In genomic region chr4:15003891-15004700, GRCh38 we compare ENCODE assay signal across 8 cellular contexts. TPM values are rescaled to one million over a fixed set of nuclear protein-coding genes. Genes with fewer than 3 reads are reported as not detected.
DNase-seq lines count a peak whose midpoint lies in the region; FAIRE-seq and TF ChIP-seq lines count a peak whose summit lies in the region.

No MANE protein-coding gene starts in this region.

- intact Hi-C loops in endothelial cell of umbilical vein (cut with micrococcal nuclease): loop anchor here (2.0 to 10.0 kb wide), 9 partner anchors 39 to 1522 kb away; partner anchors contain the start of genes BOD1L1, FBXL5 and RAB28

- H3K4me3 ChIP-seq in KMS-11 (IDR thresholded peaks at IDR 0.05; ENCODE audit: insufficient read depth, low read depth, low read length) (peak overlapping the region; percentile 11), endothelial cell of umbilical vein (replicated peaks in 1 of 3; ENCODE audit: insufficient read depth in 1 of 3, low read depth in 1 of 3, low read length in 3 of 3) (peak overlapping the region; percentile 54 to 93 (median 77)), muscle layer of colon (ENCODE audit: low read depth in 1 of 2, low read length in 2 of 2) (peak overlapping the region; percentile 73 to 88)

- DNase-seq in NCI-H748 (lab: John Stamatoyannopoulos, UW; ENCODE audit: unreplicated experiment) (peak; percentile 56), NCI-H748 treated with DMSO at 0.1 percent for 48 hours (lab: John Stamatoyannopoulos, UW) (no peak), endothelial cell of umbilical vein (ENCODE audit: low read depth, low spot score) (peak; percentile 30), medulla oblongata (ENCODE audit: extremely low spot score) (no peak)
- DNase-seq in activated CD8-positive, alpha-beta memory T cell treated with anti-CD3 and anti-CD28 coated beads, Interleukin-2, amount 50 U/mL, for 4 hours: peak; percentile 59
- peak; percentile 21 for DNase-seq in stimulated activated CD8-positive, alpha-beta memory T cell treated with anti-CD3 and anti-CD28 coated beads, Interleukin-7, amount 100 ng/mL, for 24 hours (ENCODE audit: low read depth)

- BruUV-seq in endothelial cell of umbilical vein (replicated peaks; lab: Mats Ljungman, UMichigan): no TSS peak

- dilution Hi-C loops in endothelial cell of umbilical vein (cut with MboI; ENCODE audit: extremely low pct_ligation_motif_present, low sequenced_read_pairs): no loop called here

- no peaks in the 10 kb centered on the region for H3K9me3 ChIP-seq in endothelial cell of umbilical vein (replicated peaks; ENCODE audit: control insufficient read depth, insufficient read depth, low read length)
- no peaks in the 10 kb centered on the region for H3K9me3 ChIP-seq in muscle layer of colon (ENCODE audit: low read length)

- TF ChIP-seq POLR2A in endothelial cell of umbilical vein (IDR thresholded peaks at IDR 0.05; ENCODE audit: low read depth, low read length): no peak

- H4K20me1 ChIP-seq in KMS-11 (ENCODE audit: insufficient read depth) (peaks cover 26% of the 10 kb centered on the region; the same call in 1 of the 2 replicates), endothelial cell of umbilical vein (replicated peaks; ENCODE audit: control insufficient read depth, extremely low read depth, insufficient read depth, low read length) (no peaks in the 10 kb centered on the region)

- H3K27ac ChIP-seq in KMS-11 (peak overlapping the region; percentile 98), endothelial cell of umbilical vein (ENCODE audit: insufficient read depth, low read depth, low read length) (peak overlapping the region; percentile 46), muscle layer of colon (ENCODE audit: low read depth, low read length) (peak overlapping the region; percentile 94)

- POLR2A ChIA-PET in endothelial cell of umbilical vein (lab: Charles Lee): no interaction called here

- H3K4me1 ChIP-seq in KMS-11 (ENCODE audit: low read depth, poor library complexity, severe bottlenecking) (peaks cover 9% of the 10 kb centered on the region), endothelial cell of umbilical vein (ENCODE audit: control insufficient read depth, extremely low read depth, insufficient read depth, low read length) (peaks cover 17% of the 10 kb centered on the region), muscle layer of colon (ENCODE audit: insufficient read depth, low read length) (peaks cover 11% of the 10 kb centered on the region)

- H3K36me3 ChIP-seq in KMS-11 (ENCODE audit: insufficient read depth) (0 out of 2 replicates have a peak, but pooled peaks cover 4% of the 10 kb centered on the region), endothelial cell of umbilical vein (ENCODE audit: control insufficient read depth in 2 of 2, extremely low read depth in 1 of 2, insufficient read depth in 2 of 2, low read length in 2 of 2) (peaks cover 0 to 4% of the 10 kb centered on the region in 2 experiments), muscle layer of colon (ENCODE audit: insufficient read depth, low read length) (no peaks in the 10 kb centered on the region)

- no peak overlapping the region for H2AFZ ChIP-seq in KMS-11 (ENCODE audit: low read depth)
- peak overlapping the region; percentile 43 for H2AFZ ChIP-seq in endothelial cell of umbilical vein (ENCODE audit: low read depth, low read length)

- H3K4me2 ChIP-seq in KMS-11: no peak overlapping the region
- peak overlapping the region; percentile 95 for H3K4me2 ChIP-seq in endothelial cell of umbilical vein (ENCODE audit: insufficient read depth, low read length)

- H3K9me1 ChIP-seq in endothelial cell of umbilical vein (replicated peaks; ENCODE audit: control insufficient read depth, extremely low read depth, insufficient read depth, low read length): no peaks in the 10 kb centered on the region

- CTCF ChIA-PET in endothelial cell of umbilical vein (lab: Charles Lee): interaction anchor here (1.8 to 2.6 kb wide), 2 partner anchors 10 to 1350 kb away, joined by 4 to 10 read pairs; no protein-coding TSS in a partner anchor

- peak overlapping the region; percentile 98 for H3K9ac ChIP-seq in KMS-11
- H3K9ac ChIP-seq in endothelial cell of umbilical vein (replicated peaks; ENCODE audit: extremely low read depth, insufficient read depth, low read length): peak overlapping the region; percentile 68
- H3K9ac ChIP-seq in muscle layer of colon (ENCODE audit: low read length): peak overlapping the region; percentile 44

- no peaks in the 10 kb centered on the region for H3K27me3 ChIP-seq in KMS-11 (ENCODE audit: insufficient read depth, low read depth)
- no peaks in the 10 kb centered on the region for H3K27me3 ChIP-seq in endothelial cell of umbilical vein (ENCODE audit: control insufficient read depth in 2 of 2, insufficient read depth in 2 of 2, low read length in 2 of 2)
- H3K27me3 ChIP-seq in muscle layer of colon (ENCODE audit: control insufficient read depth in 1 of 2, insufficient read depth in 2 of 2, low read length in 2 of 2): no peaks in the 10 kb centered on the region

- no peak for FAIRE-seq in endothelial cell of umbilical vein (lab: Jason Lieb, UNC)

- no peak for TF ChIP-seq CTCF in KMS-11 (conservative IDR thresholded peaks at IDR 0.05; ENCODE audit: low read depth, low read length)
- no peak for TF ChIP-seq CTCF in endothelial cell of umbilical vein (IDR thresholded peaks at IDR 0.05; ENCODE audit: extremely low read depth in 1 of 2, insufficient read depth in 1 of 2, low read depth in 1 of 2, low read length in 2 of 2)

- H3K79me2 ChIP-seq in KMS-11 (ENCODE audit: insufficient read depth, low read depth) (peaks cover 52% of the 10 kb centered on the region), endothelial cell of umbilical vein (ENCODE audit: control insufficient read depth, insufficient read depth, low read length) (peaks cover 42% of the 10 kb centered on the region)

TF ChIP-seq in endothelial cell of umbilical vein, 7 proteins besides CTCF, POLR2A, EP300 and RAD21:
- TF ChIP-seq POLR2AphosphoS5 (IDR thresholded peaks at IDR 0.05; ENCODE audit: insufficient read depth, low read depth, low read length): no peak
- TF ChIP-seq JUN (IDR thresholded peaks at IDR 0.05; ENCODE audit: borderline replicate concordance, insufficient read depth, insufficient read length, low read depth): no peak
- no peak for TF ChIP-seq FOS (IDR thresholded peaks at IDR 0.05; ENCODE audit: borderline replicate concordance, insufficient read depth, low read length)
- TF ChIP-seq MAX (IDR thresholded peaks at IDR 0.05; ENCODE audit: insufficient read depth, insufficient read length): no peak
- TF ChIP-seq EZH2 (IDR thresholded peaks at IDR 0.05; ENCODE audit: borderline replicate concordance, low read depth, low read length, severe bottlenecking): no peak
- no peak for TF ChIP-seq GATA2 (IDR thresholded peaks at IDR 0.05; ENCODE audit: insufficient read depth, insufficient read length, low read depth, low read length)
- TF ChIP-seq MYC (IDR thresholded peaks at IDR 0.05; ENCODE audit: low read depth, low read length): no peak

RNA-seq across cellular contexts. Expression of gene CPEB2, which starts 1.8 kb away (rescaled TPM):
- total RNA-seq in endothelial cell of umbilical vein: 11.7 and 14.8 TPM in 2 replicates
- 1.8 and 2.8 TPM in 2 replicates for polyA plus RNA-seq in endothelial cell of umbilical vein
- 2.9 and 3.2 TPM in 2 replicates for polyA plus RNA-seq in endothelial cell of umbilical vein (2011; cell fraction: cytosol; rRNA removed)
- polyA plus RNA-seq in endothelial cell of umbilical vein (2011; cell fraction: nucleus; rRNA removed): 10.3 and 10.5 TPM in 2 replicates
- polyA plus RNA-seq in endothelial cell of umbilical vein (2012): 6.8 and 7.2 TPM in 2 replicates
- polyA minus RNA-seq in endothelial cell of umbilical vein: 7.6 and 8.5 TPM in 2 replicates
- polyA minus RNA-seq in endothelial cell of umbilical vein (2011; cell fraction: cytosol; rRNA and poly(A)+ RNA removed): 3.6 TPM
- 10.7 and 12.6 TPM in 2 replicates for polyA minus RNA-seq in endothelial cell of umbilical vein (2011; cell fraction: nucleus; rRNA and poly(A)+ RNA removed)

Comparison
In these comparisons a context has a peak if more than half of its experiments do, and no peak if none do; other contexts are left out.
1. DNase-seq: peak in NCI-H748 (single experiment), activated CD8-positive, alpha-beta memory T cell treated with anti-CD3 and anti-CD28 coated beads, Interleukin-2, amount 50 U/mL, for 4 hours (single experiment), endothelial cell of umbilical vein (single experiment) and stimulated activated CD8-positive, alpha-beta memory T cell treated with anti-CD3 and anti-CD28 coated beads, Interleukin-7, amount 100 ng/mL, for 24 hours (single experiment); none in NCI-H748 treated with DMSO at 0.1 percent for 48 hours (single experiment) and medulla oblongata (single experiment).
2. H3K27ac ChIP-seq: peak in every context shown above with its lines; median percentile 98 in KMS-11; 94 in muscle layer of colon; 46 in endothelial cell of umbilical vein.
3. H3K4me3 ChIP-seq: peak in every context shown above with its lines; median percentile 80 in muscle layer of colon; 77 in endothelial cell of umbilical vein; 11 in KMS-11.
4. H3K9ac ChIP-seq: peak in every context shown above with its lines; median percentile 98 in KMS-11; 68 in endothelial cell of umbilical vein; 44 in muscle layer of colon.